1 cellular context compared by ENCODE assay signal in genomic region chr1:47351305-47351704, GRCh38.
TF ChIP-seq lines count a peak whose summit lies in the region.

No MANE protein-coding gene starts in this region.

TF ChIP-seq in K562, 482 proteins besides CTCF, POLR2A, EP300 and RAD21 (continued from another document and continues in another):
- TF ChIP-seq JUND (IDR thresholded peaks at IDR 0.05; ENCODE audit: borderline replicate concordance, low read depth, low read length), result no peak
- 0 out of 3 replicates have a peak, but pooled peaks have one; percentile 21 for TF ChIP-seq JUND (tag; IDR thresholded peaks at IDR 0.05; ENCODE audit: borderline replicate concordance, low read depth, low read length)
- 0 out of 2 replicates have a peak, but pooled peaks have one; percentile 18 for TF ChIP-seq ATF3 (IDR thresholded peaks at IDR 0.05)
- TF ChIP-seq ATF3 (CRISPR knock-in tag; conservative IDR thresholded peaks at IDR 0.05), result no peak
- TF ChIP-seq STAT5A (IDR thresholded peaks at IDR 0.05; ENCODE audit: borderline replicate concordance, low read length), result no peak
- TF ChIP-seq ZNF146 (CRISPR knock-in tag; IDR thresholded peaks at IDR 0.05; ENCODE audit: unreplicated experiment), result peak; percentile 72
- TF ChIP-seq ZNF354B (CRISPR knock-in tag; IDR thresholded peaks at IDR 0.05), result no peak
- no peak for TF ChIP-seq NFATC3 (IDR thresholded peaks at IDR 0.05)
- TF ChIP-seq TAF15 (IDR thresholded peaks at IDR 0.05; ENCODE audit: low read depth, low read length), result no peak
- no peak for TF ChIP-seq UBTF (IDR thresholded peaks at IDR 0.05; ENCODE audit: borderline replicate concordance in 1 of 2, low read depth in 2 of 2, low read length in 2 of 2)
- no peak for TF ChIP-seq ZBTB34 (CRISPR knock-in tag; IDR thresholded peaks at IDR 0.05)
- peak; percentile 81 for TF ChIP-seq MAFF (IDR thresholded peaks at IDR 0.05; ENCODE audit: low read length)
- peak; percentile 56 for TF ChIP-seq ARID1B (IDR thresholded peaks at IDR 0.05)
- no peak for TF ChIP-seq U2AF2 (optimal IDR thresholded peaks at IDR 0.05; ENCODE audit: low read depth, low read length)
- TF ChIP-seq NFE2L1 (tag; IDR thresholded peaks at IDR 0.05; ENCODE audit: borderline replicate concordance, low read depth), result peak; percentile 86
- TF ChIP-seq NFIX (CRISPR knock-in tag; IDR thresholded peaks at IDR 0.05; ENCODE audit: low read depth), result no peak
- TF ChIP-seq TSHZ1 (CRISPR knock-in tag; IDR thresholded peaks at IDR 0.05), result no peak
- TF ChIP-seq ZNF239 (CRISPR knock-in tag; IDR thresholded peaks at IDR 0.05), result no peak
- TF ChIP-seq ZNF668 (CRISPR knock-in tag; IDR thresholded peaks at IDR 0.05), result no peak
- no peak for TF ChIP-seq IFI16 (CRISPR knock-in tag; IDR thresholded peaks at IDR 0.05)
- TF ChIP-seq SMARCE1 (IDR thresholded peaks at IDR 0.05), result peak; percentile 14; the same call in 1 of the 2 replicates
- no peak for TF ChIP-seq PRMT5 (CRISPR knock-in tag; IDR thresholded peaks at IDR 0.05)
- TF ChIP-seq SRSF9 (IDR thresholded peaks at IDR 0.05; ENCODE audit: borderline replicate concordance, low read depth, low read length), result no peak
- TF ChIP-seq GATAD2A (IDR thresholded peaks at IDR 0.05), result 0 out of 2 replicates have a peak, but pooled peaks have one; percentile 27
- no peak for TF ChIP-seq MLLT1 (IDR thresholded peaks at IDR 0.05)
- TF ChIP-seq C11orf30 (IDR thresholded peaks at IDR 0.05; ENCODE audit: low read depth), result peak; percentile 95
- TF ChIP-seq ZNF316 (IDR thresholded peaks at IDR 0.05), result peak; percentile 97
- no peak for TF ChIP-seq XRCC3 (IDR thresholded peaks at IDR 0.05)
- 0 out of 2 replicates have a peak, but pooled peaks have one; percentile 51 for TF ChIP-seq ZNF24 (IDR thresholded peaks at IDR 0.05)
- 0 out of 2 replicates have a peak, but pooled peaks have one; percentile 7 for TF ChIP-seq CBFA2T3 (IDR thresholded peaks at IDR 0.05)
- TF ChIP-seq KDM1A (IDR thresholded peaks at IDR 0.05), result peak in 1 of 2 experiments; percentile 31; a peak in 1 of 4 replicates
- no peak for TF ChIP-seq ZNF407 (IDR thresholded peaks at IDR 0.05; ENCODE audit: low read depth)
- TF ChIP-seq ATF2 (CRISPR knock-in tag; IDR thresholded peaks at IDR 0.05), result no peak
- peak; percentile 59; the same call in 1 of the 2 replicates for TF ChIP-seq BACH1 (tag; IDR thresholded peaks at IDR 0.05)
- no peak for TF ChIP-seq ZBED1 (IDR thresholded peaks at IDR 0.05)
- no peak for TF ChIP-seq TCF3 (CRISPR knock-in tag; IDR thresholded peaks at IDR 0.05)
- peak; percentile 94 for TF ChIP-seq NFE2 (IDR thresholded peaks at IDR 0.05; ENCODE audit: low read depth)
- no peak for TF ChIP-seq PBX2 (CRISPR knock-in tag; IDR thresholded peaks at IDR 0.05; ENCODE audit: low read depth)
- peak; percentile 56; the same call in 1 of the 2 replicates for TF ChIP-seq PBX2 (tag; conservative IDR thresholded peaks at IDR 0.05; ENCODE audit: low read depth)
- TF ChIP-seq MAFG (tag; conservative IDR thresholded peaks at IDR 0.05), result peak; percentile 95
- no peak for TF ChIP-seq PHB2 (IDR thresholded peaks at IDR 0.05; ENCODE audit: low read depth)
- TF ChIP-seq ZNF324 (CRISPR knock-in tag; IDR thresholded peaks at IDR 0.05), result no peak
- peak; percentile 62; the same call in 1 of the 2 replicates for TF ChIP-seq SMARCA4 (IDR thresholded peaks at IDR 0.05)
